ENCODE assay signal across 24 cellular contexts in the genomic region with DNA sequence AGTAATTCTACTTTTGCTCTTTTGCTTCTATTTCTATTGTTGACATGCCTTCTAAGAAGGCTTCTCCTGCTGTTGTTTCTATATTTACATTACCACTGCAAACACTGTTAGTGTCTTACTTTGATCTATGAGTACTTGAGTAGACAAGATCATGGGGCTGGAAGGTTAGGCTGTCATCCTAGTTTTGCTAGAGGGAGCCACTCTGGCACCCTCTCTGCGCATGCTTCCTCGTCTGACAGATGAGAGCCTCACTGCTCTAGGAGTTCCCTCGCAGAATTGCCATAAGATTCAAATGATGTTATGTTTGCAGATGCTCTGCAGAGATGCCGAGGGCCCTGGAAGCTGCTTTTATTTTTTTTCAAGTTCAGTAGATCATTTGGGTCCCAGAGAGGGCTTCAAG.
DNase-seq lines count a peak whose midpoint lies in the region; ATAC-seq lines count a peak whose summit lies in the region.
"Had no signal": no experiment of that assay in that cellular context is flagged by ENCODE, and none has a peak within 500 bp of the region (broad histone marks: within the 10 kb centered on the region; RNA-seq: fewer than 3 reads in every experiment).

No MANE protein-coding gene starts in this region.

- no peak for ATAC-seq in GM21576 (IDR thresholded peaks at IDR 0.05; ENCODE audit: unreplicated experiment)
- ATAC-seq: CD8-positive, alpha-beta T cell; GM12878; T-helper 17 cell had no signal

- DNase-seq in NCI-H1092 treated with DMSO at 0.1 percent for 48 hours (lab: John Stamatoyannopoulos, UW) (peak; percentile 1), NCI-H1092 (lab: John Stamatoyannopoulos, UW) (no peak), COLO668 (lab: John Stamatoyannopoulos, UW; ENCODE audit: unreplicated experiment) (peak; percentile 10), NCI-H2029 treated with DMSO at 0.1 percent for 48 hours (lab: John Stamatoyannopoulos, UW) (peak; percentile 9), NCI-H774 (lab: John Stamatoyannopoulos, UW) (peak; percentile 43), NCI-H1930 (lab: John Stamatoyannopoulos, UW) (no peak)
- DNase-seq in activated CD4-positive, CD25-positive, alpha-beta regulatory T cell (lab: John Stamatoyannopoulos, UW) = no peak
- DNase-seq: 8988T; AML-193; C1 segment of cervical spinal cord; CD8-positive, alpha-beta T cell; DMS79 treated with DMSO at 0.1 percent for 48 hours; GM23248; H9; HFFc6; Kasumi-1; NCI-H1436 treated with DMSO at 0.1 percent for 48 hours; NCI-H2107; NCI-H2227 treated with DMSO at 0.1 percent for 48 hours; NCI-H82; OCI-M1; T-helper 17 cell had no signal

Comparison
In these comparisons a context has a peak if more than half of its experiments do, and no peak if none do; other contexts are left out.
1. DNase-seq: peak in NCI-H1092 treated with DMSO at 0.1 percent for 48 hours (single experiment), COLO668 (single experiment), NCI-H2029 treated with DMSO at 0.1 percent for 48 hours (single experiment) and NCI-H774 (single experiment); none in NCI-H1092 (single experiment), activated CD4-positive, CD25-positive, alpha-beta regulatory T cell (0 of 4) and NCI-H1930 (0 of 2).